24 cellular contexts compared by ENCODE assay signal in the genomic region with DNA sequence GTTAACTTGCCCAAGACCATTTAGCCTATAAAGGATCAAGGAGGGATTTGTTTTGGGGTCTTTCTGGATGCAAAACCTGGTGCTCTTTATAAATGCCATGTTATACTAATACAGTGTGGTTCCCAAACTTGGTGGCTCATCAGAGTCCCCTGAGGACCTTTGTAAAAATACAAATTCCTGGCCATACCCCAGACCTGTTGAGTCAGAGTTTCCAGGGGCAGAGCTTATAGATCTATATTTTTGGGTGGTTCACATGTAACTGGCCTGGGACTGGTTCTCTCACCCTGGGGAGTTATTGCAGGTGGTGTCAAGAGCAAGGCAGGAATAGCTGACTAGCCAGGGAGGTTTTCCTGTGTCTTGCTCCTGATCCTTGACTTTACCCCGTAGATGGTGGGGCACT.
DNase-seq lines count a peak whose midpoint lies in the region; ATAC-seq and TF ChIP-seq lines count a peak whose summit lies in the region.
"Had no signal": no experiment of that assay in that cellular context is flagged by ENCODE, and none has a peak within 500 bp of the region (broad histone marks: within the 10 kb centered on the region; RNA-seq: fewer than 3 reads in every experiment).

No MANE protein-coding gene starts in this region.

- TF ChIP-seq CTCF in PC-3 (conservative IDR thresholded peaks at IDR 0.05; ENCODE audit: low read depth, low read length) (no peak), neural crest cell (conservative IDR thresholded peaks at IDR 0.05) (no peak), tibial nerve (IDR thresholded peaks at IDR 0.05) (no peak)

- H3K4me2 ChIP-seq in GM23248 (ENCODE audit: unreplicated experiment) (no peak overlapping the region), PC-3 (ENCODE audit: low read length) (no peak overlapping the region)

- H3K36me3 Mint-ChIP-seq in neural crest cell (ENCODE audit: low read depth), result peaks cover 6% of the 10 kb centered on the region
- H3K36me3 Mint-ChIP-seq: CD8-positive, alpha-beta T cell had no signal

- intact Hi-C loops in PC-3 (cut with micrococcal nuclease), result no loop called here

- no peaks in the 10 kb centered on the region for H3K4me1 ChIP-seq in GM23248 (ENCODE audit: insufficient read depth)
- H3K4me1 ChIP-seq in PC-3 (ENCODE audit: insufficient read depth, low read length), result no peaks in the 10 kb centered on the region
- H3K4me1 ChIP-seq in tibial nerve, result no peaks in the 10 kb centered on the region
- H3K4me1 ChIP-seq: Caco-2, SJSA1 had no signal

- H3K4me1 Mint-ChIP-seq in neural crest cell, result peaks cover 4% of the 10 kb centered on the region

- H3K9me2 ChIP-seq in GM23248 (ENCODE audit: insufficient read depth) (no peaks in the 10 kb centered on the region), PC-3 (replicated peaks; ENCODE audit: low read length) (no peaks in the 10 kb centered on the region)

- DNase-seq in GM23248 (peak; percentile 16), PC-3 (peak; percentile 30), fibroblast of gingiva (ENCODE audit: low read depth) (peak; percentile 15), neural crest cell (ENCODE audit: low read depth, low spot score) (no peak), DMS 273 treated with DMSO at 0.1 percent for 48 hours (lab: John Stamatoyannopoulos, UW) (no peak), tibial nerve (ENCODE audit: low spot score in 2 of 2) (no peak), hippocampal formation (lab: John Stamatoyannopoulos, UW) (no peak)
- DNase-seq: C1 segment of cervical spinal cord; Caco-2; CD8-positive, alpha-beta T cell; DMS79 treated with DMSO at 0.1 percent for 48 hours; GF-D8; Kasumi-1; NCI-H1048; NCI-H1417; NCI-H1694; NCI-H2029 treated with DMSO at 0.1 percent for 48 hours; NCI-H2227 treated with DMSO at 0.1 percent for 48 hours; NCI-H526 treated with DMSO at 0.1 percent for 48 hours; Right ventricle myocardium superior; RPMI8226 had no signal

- no peaks in the 10 kb centered on the region for H3K79me2 ChIP-seq in GM23248 (ENCODE audit: insufficient read depth)
- no peaks in the 10 kb centered on the region for H3K79me2 ChIP-seq in PC-3 (ENCODE audit: low read length)

- no TSS peak for BruUV-seq in PC-3 (replicated peaks; lab: Mats Ljungman, UMichigan)

- ATAC-seq in PC-3, result peak; percentile 35; the same call in 1 of the 2 replicates
- ATAC-seq: CD8-positive, alpha-beta T cell; HepG2 had no signal

- no peaks in the 10 kb centered on the region for H3K9me3 Mint-ChIP-seq in neural crest cell
- H3K9me3 Mint-ChIP-seq: CD8-positive, alpha-beta T cell had no signal

- no peak overlapping the region for H3K9ac ChIP-seq in GM23248
- H3K9ac ChIP-seq in PC-3 (ENCODE audit: low read length), result no peak overlapping the region

- H3K4me3 ChIP-seq in GM23248 (no peak overlapping the region), PC-3 (ENCODE audit: low read length) (no peak overlapping the region), tibial nerve (no peak overlapping the region)
- H3K4me3 ChIP-seq: K562, SJSA1 had no signal

- no peaks in the 10 kb centered on the region for H3K9me3 ChIP-seq in GM23248 (ENCODE audit: low read depth)
- no peaks in the 10 kb centered on the region for H3K9me3 ChIP-seq in PC-3 (ENCODE audit: low read length)
- H3K9me3 ChIP-seq in tibial nerve, result no peaks in the 10 kb centered on the region
- H3K9me3 ChIP-seq: Caco-2, SJSA1 had no signal

- H3K27me3 Mint-ChIP-seq in neural crest cell (ENCODE audit: low read depth), result no peaks in the 10 kb centered on the region

- no peak overlapping the region for H3K27ac ChIP-seq in GM23248
- H3K27ac ChIP-seq in PC-3 (ENCODE audit: low read length), result no peak overlapping the region
- no peak overlapping the region for H3K27ac ChIP-seq in tibial nerve
- H3K27ac ChIP-seq: SJSA1 had no signal

- 94 to 100% methylated on average over 1 of the region's 1 CpG for whole genome bisulfite sequencing in GM23248 (ENCODE audit: low coverage in 1 of 2, low lambda C conversion rate in 2 of 2, missing lambda C conversion rate in 2 of 2), 2 experiments
- WGBS in tibial nerve, 2 donors, result 84 to 88% methylated on average over 1 of the region's 1 CpG

- no peaks in the 10 kb centered on the region for H3K27me3 ChIP-seq in GM23248 (replicated peaks; ENCODE audit: insufficient read depth)
- no peaks in the 10 kb centered on the region for H3K27me3 ChIP-seq in PC-3 (ENCODE audit: low read length)
- no peaks in the 10 kb centered on the region for H3K27me3 ChIP-seq in tibial nerve
- H3K27me3 ChIP-seq: SJSA1 had no signal

- POLR2A ChIA-PET in PC-3 (lab: Charles Lee; ENCODE audit: unreplicated experiment), result no interaction called here

- no peaks in the 10 kb centered on the region for H3K36me3 ChIP-seq in GM23248 (ENCODE audit: low read depth)
- H3K36me3 ChIP-seq in PC-3 (ENCODE audit: low read depth, low read length), result no peaks in the 10 kb centered on the region
- no peaks in the 10 kb centered on the region for H3K36me3 ChIP-seq in tibial nerve
- H3K36me3 ChIP-seq: SJSA1 had no signal

- H4K20me1 ChIP-seq in GM23248 (ENCODE audit: insufficient read depth) (no peaks in the 10 kb centered on the region; the same call in 1 of the 2 replicates), PC-3 (ENCODE audit: low read length) (no peaks in the 10 kb centered on the region)

- peak overlapping the region; percentile 65 for H3K27ac Mint-ChIP-seq in neural crest cell (ENCODE audit: unreplicated experiment)
- H3K27ac Mint-ChIP-seq: CD8-positive, alpha-beta T cell had no signal

- TF ChIP-seq EP300 in tibial nerve (IDR thresholded peaks at IDR 0.05), result no peak

- no peak overlapping the region for H3K4me3 Mint-ChIP-seq in neural crest cell
- H3K4me3 Mint-ChIP-seq: CD8-positive, alpha-beta T cell had no signal

- TF ChIP-seq POLR2A in tibial nerve (IDR thresholded peaks at IDR 0.05), result no peak

- H3F3A ChIP-seq in GM23248 (ENCODE audit: insufficient read depth), result no peaks in the 10 kb centered on the region
- H3F3A ChIP-seq in PC-3 (ENCODE audit: low read length, unreplicated experiment), result no peaks in the 10 kb centered on the region

- no peak overlapping the region for H2AFZ ChIP-seq in GM23248
- H2AFZ ChIP-seq in PC-3 (ENCODE audit: low read length), result no peak overlapping the region

- CTCF ChIA-PET in PC-3 (lab: Charles Lee), result interaction anchor here (0.6 kb wide), 1 partner anchor 1090 kb away, joined by 3 read pairs; no protein-coding TSS in a partner anchor

- in situ Hi-C loops in GM23248 (cut with MboI), result no loop called here

Comparison
In these comparisons a context has a peak if more than half of its experiments do, and no peak if none do; other contexts are left out.
1. DNase-seq: peak in GM23248 (single experiment), PC-3 (single experiment) and fibroblast of gingiva (single experiment); none in neural crest cell (single experiment), DMS 273 treated with DMSO at 0.1 percent for 48 hours (single experiment), tibial nerve (0 of 2) and hippocampal formation (0 of 2).